ENCODE assay signal across 23 cellular contexts in the genomic region with DNA sequence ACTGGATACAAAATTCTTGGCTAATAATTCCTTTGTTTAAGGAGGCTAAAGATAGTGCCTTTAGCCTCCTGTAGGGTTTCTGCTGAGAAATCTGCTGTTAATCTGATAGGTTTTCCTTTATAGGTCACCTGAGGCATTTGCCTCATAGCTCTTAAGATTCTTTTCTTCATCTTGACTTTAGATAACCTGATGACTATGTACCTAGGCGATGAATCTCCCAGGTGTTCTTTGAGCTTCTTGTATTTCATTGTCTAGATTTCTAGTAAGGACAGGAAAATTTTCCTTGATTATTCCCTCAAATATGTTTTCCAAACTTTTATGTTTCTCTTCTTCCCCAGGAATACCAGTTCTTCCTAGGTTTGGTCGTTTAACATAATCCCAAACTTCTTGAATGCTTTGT.
"Had no signal": no experiment of that assay in that cellular context is flagged by ENCODE, and none has a peak within 500 bp of the region (broad histone marks: within the 10 kb centered on the region; RNA-seq: fewer than 3 reads in every experiment).

No MANE protein-coding gene starts in this region.

- ATAC-seq: Panc1, Right ventricle myocardium inferior, SK-N-SH treated with all-trans-retinoic acid at 6 μM for 48 hours had no signal

- H3K4me1 ChIP-seq: SJCRH30 had no signal

- DNase-seq: Karpas-422, KG1, MM.1S, NCI-H1092 treated with DMSO at 0.1 percent for 48 hours, NCI-H1417, NCI-H1436 treated with DMSO at 0.1 percent for 48 hours, NCI-H1694, NCI-H187 treated with DMSO at 0.1 percent for 48 hours, NCI-H2029 treated with DMSO at 0.1 percent for 48 hours, NCI-H2107, NCI-H2171, NCI-H226, NCI-H446, NCI-H510A, NCI-H524 treated with DMSO at 0.1 percent for 48 hours, NCI-H69, NCI-H774, SHP77 treated with DMSO at 0.1 percent for 48 hours, SJCRH30 had no signal

- H3K4me3 ChIP-seq: SJCRH30 had no signal

- H3K36me3 ChIP-seq: SJCRH30 had no signal

- H3K27me3 ChIP-seq: SJCRH30 had no signal

- H3K9me3 ChIP-seq: SJCRH30 had no signal

- H3K27ac ChIP-seq: RWPE1, SJCRH30 had no signal
